Comparison of ENCODE assay signal across 19 cellular contexts in the genomic region with DNA sequence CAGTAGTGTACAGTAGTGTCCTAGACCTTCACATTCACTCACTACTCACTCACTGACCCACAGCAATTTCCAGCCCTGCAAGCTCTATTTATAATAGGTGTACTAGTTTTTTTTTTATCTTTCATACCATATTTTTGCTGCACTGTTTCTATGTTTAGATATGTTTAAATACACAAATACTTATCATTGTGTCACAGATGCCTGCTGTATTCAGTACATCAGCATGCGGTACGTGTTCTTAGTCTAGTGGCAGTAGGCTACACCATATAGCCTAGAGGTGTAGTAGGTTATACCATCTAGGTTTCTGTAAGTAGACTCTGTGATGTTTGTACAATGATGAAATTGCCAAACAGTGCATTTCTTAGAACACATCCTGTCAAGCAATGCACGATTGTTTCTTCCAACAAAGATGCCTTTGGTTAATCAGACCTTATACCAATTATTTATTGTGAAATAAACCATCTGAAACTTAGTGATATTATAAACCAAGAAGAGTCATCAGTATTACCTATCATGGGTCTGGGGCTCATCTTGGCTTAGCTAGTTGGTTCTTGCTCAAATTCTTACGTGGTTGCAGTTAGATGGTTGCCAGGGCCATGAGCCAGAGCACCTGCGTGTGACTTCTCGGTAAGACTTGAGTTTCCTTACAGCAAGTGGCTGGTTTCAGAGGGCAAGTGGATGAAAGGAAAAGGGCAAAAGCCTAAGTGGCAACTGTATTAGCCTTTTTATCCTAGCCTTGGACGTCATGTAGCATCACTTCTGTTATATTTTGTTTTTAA. TPM values are rescaled to one million over a fixed set of nuclear protein-coding genes. Genes with fewer than 3 reads are reported as not detected.
DNase-seq lines count a peak whose midpoint lies in the region; ATAC-seq and TF ChIP-seq lines count a peak whose summit lies in the region.
"Had no signal": no experiment of that assay in that cellular context is flagged by ENCODE, and none has a peak within 500 bp of the region (broad histone marks: within the 10 kb centered on the region; RNA-seq: fewer than 3 reads in every experiment).

No MANE protein-coding gene starts in this region.

- intact Hi-C loops in left ventricle myocardium superior (cut with micrococcal nuclease): no loop called here
- intact Hi-C loops in gastrocnemius medialis (cut with DNase I; ENCODE audit: low total_unique reads): loop anchor here (2.0 kb wide), 1 partner anchor 41 kb away; a partner anchor contains a TSS

- TF ChIP-seq POLR2A in gastrocnemius medialis (IDR thresholded peaks at IDR 0.05): no peak

- H3K4me3 ChIP-seq in right atrium auricular region (no peak overlapping the region), fibroblast of mammary gland (ENCODE audit: control insufficient read depth, low read depth, low read length) (no peak overlapping the region), gastrocnemius medialis (no peak overlapping the region)
- H3K4me3 ChIP-seq: ascending aorta, colonic mucosa, GM23338, smooth muscle cell, testis had no signal

- H3K9me3 ChIP-seq in right atrium auricular region (no peaks in the 10 kb centered on the region), gastrocnemius medialis (no peaks in the 10 kb centered on the region)
- H3K9me3 ChIP-seq: ascending aorta, BE2C, colonic mucosa, testis had no signal

- H3K27me3 ChIP-seq in right atrium auricular region (no peaks in the 10 kb centered on the region), gastrocnemius medialis (no peaks in the 10 kb centered on the region)
- H3K27me3 ChIP-seq: ascending aorta, BE2C, colonic mucosa, testis had no signal

- in situ Hi-C loops in gastrocnemius medialis (cut with MboI; ENCODE audit: low sequenced_read_pairs in 4 of 4): no loop called here

- H3K27ac ChIP-seq in right atrium auricular region: no peak overlapping the region
- H3K27ac ChIP-seq in gastrocnemius medialis: peak overlapping the region; percentile 86 to 89 (median 86)
- H3K27ac ChIP-seq: ascending aorta, colonic mucosa, testis had no signal

- no peak for TF ChIP-seq CTCF in right atrium auricular region (IDR thresholded peaks at IDR 0.05)
- no peak for TF ChIP-seq CTCF in fibroblast of mammary gland (conservative IDR thresholded peaks at IDR 0.05; ENCODE audit: control insufficient read depth, insufficient read depth, low read depth, low read length)
- TF ChIP-seq CTCF in gastrocnemius medialis (IDR thresholded peaks at IDR 0.05 in 4 of 5, conservative IDR thresholded peaks at IDR 0.05 in 1 of 5): no peak

- DNase-seq in left ventricle myocardium superior (no peak), right atrium auricular region (ENCODE audit: low spot score) (no peak), OCI-M1 (lab: John Stamatoyannopoulos, UW) (peak; percentile 57), fibroblast of mammary gland (ENCODE audit: low read depth) (peak; percentile 12), gastrocnemius medialis (peak; percentile 23 to 74), UCSD-AML1 (lab: John Stamatoyannopoulos, UW; ENCODE audit: unreplicated experiment) (no peak), SW480 (ENCODE audit: low spot score) (no peak)
- DNase-seq: activated CD4-positive, alpha-beta memory T cell treated with anti-CD3 and anti-CD28 coated beads for 36 hours; BE2C; colonic mucosa; DMS 273 treated with DMSO at 0.1 percent for 48 hours; NCI-H1048; NCI-H748 treated with DMSO at 0.1 percent for 48 hours; testis had no signal

- peaks cover 0 to 48% of the 10 kb centered on the region in 2 donors for H3K4me1 ChIP-seq in right atrium auricular region
- peaks cover 83 to 88% of the 10 kb centered on the region in 2 donors for H3K4me1 ChIP-seq in gastrocnemius medialis
- H3K4me1 ChIP-seq: BE2C had no signal

- ATAC-seq in left ventricle myocardium superior (peak; percentile 44), gastrocnemius medialis (peak; percentile 43 to 67), GM18868 (IDR thresholded peaks at IDR 0.05; ENCODE audit: unreplicated experiment) (no peak)
- ATAC-seq: GM23338, Panc1 had no signal

- H3K36me3 ChIP-seq in right atrium auricular region (no peaks in the 10 kb centered on the region), gastrocnemius medialis (no peaks in the 10 kb centered on the region)
- H3K36me3 ChIP-seq: ascending aorta, BE2C, colonic mucosa had no signal

RNA-seq across cellular contexts. Expression of a gene that starts 41.1 kb away (rescaled TPM):
- total RNA-seq in left ventricle myocardium superior (39.6 TPM), right atrium auricular region (10 to 100 TPM; 33.0 to 38.2 TPM), gastrocnemius medialis (10 to 100 TPM; 35.1 to 42.0 (median 38.7) TPM)

Comparison
In these comparisons a context has a peak if more than half of its experiments do, and no peak if none do; other contexts are left out.
1. DNase-seq: peak in OCI-M1 (single experiment), fibroblast of mammary gland (single experiment) and gastrocnemius medialis (2 of 2); none in left ventricle myocardium superior (single experiment), right atrium auricular region (single experiment), UCSD-AML1 (single experiment) and SW480 (single experiment).
2. H3K27ac ChIP-seq: peak in gastrocnemius medialis (4 of 4); none in right atrium auricular region (0 of 2).